Comparison of ENCODE assay signal across 14 cellular contexts in the genomic region with DNA sequence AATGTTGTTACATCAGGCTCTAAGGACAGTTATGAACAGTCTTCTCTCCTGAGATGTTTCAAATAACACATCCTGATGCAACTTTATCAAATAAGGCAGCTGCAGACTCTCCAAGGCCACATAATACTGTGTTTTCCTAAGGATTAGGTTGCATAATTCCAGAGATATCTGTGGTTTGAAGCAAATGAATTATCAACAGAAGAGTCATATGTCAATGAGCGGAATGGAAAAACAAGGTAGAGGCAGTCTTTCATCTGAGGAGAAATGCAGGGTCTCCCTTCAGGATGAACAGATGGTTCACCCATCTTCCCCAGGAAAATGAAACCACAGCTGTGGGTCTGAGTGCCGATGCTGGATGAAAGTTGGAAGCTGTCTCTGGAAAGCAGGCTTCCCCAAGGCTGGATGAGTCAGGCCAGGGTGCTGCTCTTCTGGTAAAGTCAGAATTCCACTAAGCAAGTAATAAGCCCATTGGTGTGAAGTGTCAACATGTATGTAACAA. TPM values are rescaled to one million over a fixed set of nuclear protein-coding genes. Genes with fewer than 3 reads are reported as not detected.
DNase-seq lines count a peak whose midpoint lies in the region; ATAC-seq and TF ChIP-seq lines count a peak whose summit lies in the region.
"Had no signal": no experiment of that assay in that cellular context is flagged by ENCODE, and none has a peak within 500 bp of the region (broad histone marks: within the 10 kb centered on the region; RNA-seq: fewer than 3 reads in every experiment).

No MANE protein-coding gene starts in this region.

- no peaks in the 10 kb centered on the region for H3K27me3 Mint-ChIP-seq in HFFc6 (ENCODE audit: insufficient read depth)
- H3K27me3 Mint-ChIP-seq in activated CD8-positive, alpha-beta T cell treated with anti-CD3 and anti-CD28 coated beads for 36 hours, result no peaks in the 10 kb centered on the region
- H3K27me3 Mint-ChIP-seq: activated naive CD8-positive, alpha-beta T cell treated with anti-CD3 and anti-CD28 coated beads, Interleukin-2, amount 10 ng/mL, durations not matched to agents 7 days and 5 days; stimulated activated naive CD8-positive, alpha-beta T cell treated with anti-CD3 and anti-CD28 coated beads, Interleukin-15, amount 100 ng/mL, for 72 hours had no signal

- peak in 1 of 2 donors; percentile 13 for TF ChIP-seq EP300 in tibial nerve (IDR thresholded peaks at IDR 0.05)

- peaks cover 11% of the 10 kb centered on the region for H3K9me3 Mint-ChIP-seq in HFFc6
- H3K9me3 Mint-ChIP-seq in activated CD8-positive, alpha-beta T cell treated with anti-CD3 and anti-CD28 coated beads for 36 hours, result peaks cover 9% of the 10 kb centered on the region

- ATAC-seq in activated CD8-positive, alpha-beta T cell treated with anti-CD3 and anti-CD28 coated beads for 36 hours, result no peak
- ATAC-seq: stimulated activated naive CD8-positive, alpha-beta T cell treated with anti-CD3 and anti-CD28 coated beads, Interleukin-15, amount 100 ng/mL, for 72 hours had no signal

- H3K36me3 ChIP-seq in tibial nerve, result peaks cover 0 to 67% (median 0%) of the 10 kb centered on the region in 3 donors

- peak; percentile 86 for DNase-seq in ACHN
- peak; percentile 75 for DNase-seq in HFFc6
- peak; percentile 71 for DNase-seq in SW480 (ENCODE audit: low spot score)
- peak; percentile 93 for DNase-seq in fibroblast of villous mesenchyme (ENCODE audit: low read depth)
- no peak for DNase-seq in activated CD8-positive, alpha-beta T cell treated with anti-CD3 and anti-CD28 coated beads for 36 hours
- DNase-seq in stimulated activated CD4-positive, alpha-beta T cell treated with anti-CD3 and anti-CD28 coated beads, Interleukin-4, amount 100 ng/mL, for 1 hour, result no peak
- no peak for DNase-seq in tibial nerve (ENCODE audit: low spot score in 2 of 2)
- no peak for DNase-seq in C1 segment of cervical spinal cord (lab: John Stamatoyannopoulos, UW)
- DNase-seq: activated CD4-positive, alpha-beta T cell treated with anti-CD3 and anti-CD28 coated beads for 4 hours; activated naive CD8-positive, alpha-beta T cell treated with anti-CD3 and anti-CD28 coated beads, Interleukin-2, amount 10 ng/mL, durations not matched to agents 7 days and 5 days; midbrain; stimulated activated CD4-positive, alpha-beta T cell treated with anti-CD3 and anti-CD28 coated beads, Interleukin-15, amount 100 ng/mL, for 24 hours; stimulated activated naive CD8-positive, alpha-beta T cell treated with anti-CD3 and anti-CD28 coated beads, Interleukin-15, amount 100 ng/mL, for 72 hours had no signal

- POLR2A ChIA-PET in activated CD8-positive, alpha-beta T cell treated with anti-CD3 and anti-CD28 coated beads for 36 hours (lab: Charles Lee), result no interaction called here

- peak overlapping the region in 1 of 4 donors; percentile 39 for H3K27ac ChIP-seq in tibial nerve
- H3K27ac ChIP-seq: C4-2B had no signal

- TF ChIP-seq CTCF in HFFc6 (IDR thresholded peaks at IDR 0.05), result no peak
- TF ChIP-seq CTCF in fibroblast of villous mesenchyme (IDR thresholded peaks at IDR 0.05; ENCODE audit: insufficient read depth, low read depth, low read length), result no peak
- TF ChIP-seq CTCF in activated CD8-positive, alpha-beta T cell treated with anti-CD3 and anti-CD28 coated beads for 36 hours (IDR thresholded peaks at IDR 0.05), result no peak
- TF ChIP-seq CTCF in tibial nerve (IDR thresholded peaks at IDR 0.05), result no peak

- peaks cover 14% of the 10 kb centered on the region for H3K36me3 Mint-ChIP-seq in HFFc6 (ENCODE audit: low read depth)
- peaks cover 16% of the 10 kb centered on the region for H3K36me3 Mint-ChIP-seq in activated CD8-positive, alpha-beta T cell treated with anti-CD3 and anti-CD28 coated beads for 36 hours (ENCODE audit: low read depth)

- H3K4me1 Mint-ChIP-seq in HFFc6 (ENCODE audit: low read depth), result peaks cover 21% of the 10 kb centered on the region
- no peaks in the 10 kb centered on the region for H3K4me1 Mint-ChIP-seq in activated CD8-positive, alpha-beta T cell treated with anti-CD3 and anti-CD28 coated beads for 36 hours (ENCODE audit: low read depth)
- H3K4me1 Mint-ChIP-seq: activated naive CD8-positive, alpha-beta T cell treated with anti-CD3 and anti-CD28 coated beads, Interleukin-2, amount 10 ng/mL, durations not matched to agents 7 days and 5 days; stimulated activated naive CD8-positive, alpha-beta T cell treated with anti-CD3 and anti-CD28 coated beads, Interleukin-15, amount 100 ng/mL, for 72 hours had no signal

- intact Hi-C loops in activated CD8-positive, alpha-beta T cell treated with anti-CD3 and anti-CD28 coated beads for 36 hours (cut with micrococcal nuclease), result no loop called here

- H3K27ac Mint-ChIP-seq in HFFc6, result peak overlapping the region; percentile 73
- no peak overlapping the region for H3K27ac Mint-ChIP-seq in activated CD8-positive, alpha-beta T cell treated with anti-CD3 and anti-CD28 coated beads for 36 hours
- H3K27ac Mint-ChIP-seq: activated naive CD8-positive, alpha-beta T cell treated with anti-CD3 and anti-CD28 coated beads, Interleukin-2, amount 10 ng/mL, durations not matched to agents 7 days and 5 days; stimulated activated naive CD8-positive, alpha-beta T cell treated with anti-CD3 and anti-CD28 coated beads, Interleukin-15, amount 100 ng/mL, for 72 hours had no signal

- H3K9me3 ChIP-seq in tibial nerve, result peaks cover 0 to 34% (median 4%) of the 10 kb centered on the region in 4 donors

- WGBS in tibial nerve, 2 donors, result 63 to 73% methylated on average over 2 of the region's 2 CpGs

- H3K4me3 ChIP-seq in fibroblast of villous mesenchyme (ENCODE audit: low read depth, low read length) (peak overlapping the region; percentile 35), tibial nerve (no peak overlapping the region)

- TF ChIP-seq POLR2A in tibial nerve (IDR thresholded peaks at IDR 0.05), result no peak

- H3K4me1 ChIP-seq in tibial nerve, result no peaks in the 10 kb centered on the region

- peak overlapping the region; percentile 85 for H3K4me3 Mint-ChIP-seq in HFFc6
- no peak overlapping the region for H3K4me3 Mint-ChIP-seq in activated CD8-positive, alpha-beta T cell treated with anti-CD3 and anti-CD28 coated beads for 36 hours
- H3K4me3 Mint-ChIP-seq: activated naive CD8-positive, alpha-beta T cell treated with anti-CD3 and anti-CD28 coated beads, Interleukin-2, amount 10 ng/mL, durations not matched to agents 7 days and 5 days; stimulated activated naive CD8-positive, alpha-beta T cell treated with anti-CD3 and anti-CD28 coated beads, Interleukin-15, amount 100 ng/mL, for 72 hours had no signal

- in situ Hi-C loops in ACHN (cut with HindIII; ENCODE audit: low pct_ligation_motif_present, low pct_unique_long_range_greater_than_20kb, low sequenced_read_pairs), result no loop called here

- no peaks in the 10 kb centered on the region for H3K27me3 ChIP-seq in tibial nerve

- CTCF ChIA-PET in activated CD8-positive, alpha-beta T cell treated with anti-CD3 and anti-CD28 coated beads for 36 hours (lab: Charles Lee), result interaction anchor here (1.2 kb wide), 1 partner anchor 18 kb away, joined by 3 read pairs; no protein-coding TSS in a partner anchor

RNA-seq across cellular contexts. Expression of gene LYG1, which starts 22.2 kb away (rescaled TPM):
- total RNA-seq in HFFc6 (2021; fragmentation: NEBNext Ultra II Directional; extraction: Animal tissue kit (Norgen Biotek cat#: 25700)), result under 1 TPM in 5 of 6 experiments, not detected in 1; 0.23 to 0.70 (median 0.27) TPM
- 0.32 and 0.43 TPM in 2 replicates for total RNA-seq in fibroblast of villous mesenchyme
- total RNA-seq in activated CD8-positive, alpha-beta T cell treated with anti-CD3 and anti-CD28 coated beads for 36 hours, result under 1 TPM; 0.54 to 0.81 TPM
- total RNA-seq in tibial nerve, result 1 to 10 TPM in 3 of 4 donors, under 1 TPM in 1; 0.66 to 2.7 (median 1.9) TPM

RNA-seq across cellular contexts. Expression of gene LYG2, which starts 23.4 kb away (rescaled TPM):
- not detected for total RNA-seq in HFFc6 (2021; fragmentation: NEBNext Ultra II Directional; extraction: Animal tissue kit (Norgen Biotek cat#: 25700))
- total RNA-seq in fibroblast of villous mesenchyme, result not detected in 2 replicates
- total RNA-seq in activated CD8-positive, alpha-beta T cell treated with anti-CD3 and anti-CD28 coated beads for 36 hours, result not detected
- total RNA-seq in tibial nerve, result not detected
- total RNA-seq: activated naive CD8-positive, alpha-beta T cell treated with anti-CD3 and anti-CD28 coated beads, Interleukin-2, amount 10 ng/mL, durations not matched to agents 7 days and 5 days had no signal

RNA-seq across cellular contexts. Expression of gene TXNDC9, which starts 57.3 kb away (rescaled TPM):
- total RNA-seq in HFFc6 (2021; fragmentation: NEBNext Ultra II Directional; extraction: Animal tissue kit (Norgen Biotek cat#: 25700)), result 10 to 100 TPM; 40.3 to 47.9 (median 43.9) TPM
- 86.3 and 115 TPM in 2 replicates for total RNA-seq in fibroblast of villous mesenchyme
- 10 to 100 TPM; 23.0 to 27.0 TPM for total RNA-seq in activated CD8-positive, alpha-beta T cell treated with anti-CD3 and anti-CD28 coated beads for 36 hours
- total RNA-seq in tibial nerve, result 10 to 100 TPM; 25.3 to 37.1 (median 29.7) TPM

RNA-seq across cellular contexts. Expression of gene EIF5B, which starts 58.3 kb away (rescaled TPM):
- total RNA-seq in HFFc6 (2021; fragmentation: NEBNext Ultra II Directional; extraction: Animal tissue kit (Norgen Biotek cat#: 25700)), result 10 to 100 TPM; 43.9 to 51.1 (median 47.8) TPM
- total RNA-seq in fibroblast of villous mesenchyme (15.8 and 19.0 TPM in 2 replicates), tibial nerve (10 to 100 TPM; 28.8 to 47.4 (median 42.3) TPM)
- total RNA-seq in activated CD8-positive, alpha-beta T cell treated with anti-CD3 and anti-CD28 coated beads for 36 hours, result 10 to 100 TPM; 71.6 to 75.3 TPM

Comparison
In these comparisons a context has a peak if more than half of its experiments do, and no peak if none do; other contexts are left out.
1. DNase-seq: peak in ACHN (single experiment), HFFc6 (single experiment), SW480 (single experiment) and fibroblast of villous mesenchyme (single experiment); none in activated CD8-positive, alpha-beta T cell treated with anti-CD3 and anti-CD28 coated beads for 36 hours (single experiment), stimulated activated CD4-positive, alpha-beta T cell treated with anti-CD3 and anti-CD28 coated beads, Interleukin-4, amount 100 ng/mL, for 1 hour (single experiment), tibial nerve (0 of 2) and C1 segment of cervical spinal cord (0 of 14).